ENCODE assay signal across 14 cellular contexts in the genomic region with DNA sequence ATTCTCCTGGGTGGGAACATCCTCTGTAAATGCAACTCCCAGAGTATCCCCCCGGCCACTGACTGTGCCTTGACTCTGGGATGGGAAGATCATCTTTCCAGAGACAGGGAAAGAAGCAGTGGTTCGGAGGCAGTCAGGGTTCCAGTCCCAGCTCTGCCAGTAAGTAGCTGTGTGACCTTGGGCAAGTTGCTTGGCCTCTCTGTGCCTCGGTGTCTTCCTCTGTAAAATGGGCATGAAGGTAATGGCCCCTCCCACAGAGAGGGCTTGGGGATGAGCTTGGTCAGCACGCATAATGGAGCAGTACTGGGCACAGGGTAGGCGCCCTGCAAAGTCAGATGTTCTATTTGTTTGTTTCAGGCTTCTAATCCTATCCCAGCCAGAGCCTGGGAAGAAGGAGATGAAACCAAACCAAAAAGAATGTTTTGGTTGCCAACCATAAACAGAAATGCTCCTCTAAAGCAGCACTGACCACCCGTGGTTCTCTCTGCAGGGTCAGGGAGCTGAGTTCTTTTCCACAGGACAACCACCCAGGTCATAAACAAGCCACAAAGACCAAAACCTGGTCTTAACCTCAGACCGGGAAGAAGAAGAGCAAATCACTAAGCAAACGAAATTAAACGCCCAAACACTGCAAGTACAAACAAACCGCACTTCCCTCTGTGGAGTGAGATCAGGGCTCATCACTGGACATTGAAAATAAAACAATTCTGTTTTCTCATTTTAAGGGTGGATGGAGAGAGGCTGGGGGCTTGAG.
DNase-seq lines count a peak whose midpoint lies in the region; ATAC-seq and TF ChIP-seq lines count a peak whose summit lies in the region.
"Had no signal": no experiment of that assay in that cellular context is flagged by ENCODE, and none has a peak within 500 bp of the region (broad histone marks: within the 10 kb centered on the region; RNA-seq: fewer than 3 reads in every experiment).

No MANE protein-coding gene starts in this region.

- intact Hi-C loops in PC-3 (cut with micrococcal nuclease) = no loop called here

- H3K4me2 ChIP-seq in DND-41 (ENCODE audit: insufficient read depth, low read length) (peak overlapping the region; percentile 26), PC-3 (ENCODE audit: low read length) (peak overlapping the region; percentile 39)
- H3K4me2 ChIP-seq: SK-N-SH had no signal

- CTCF ChIA-PET in PC-3 (lab: Charles Lee) = no interaction called here

- no peak overlapping the region for H3K4me3 Mint-ChIP-seq in nephron
- H3K4me3 Mint-ChIP-seq: T-helper 1 cell treated with Interleukin-12 subunit alpha and Interleukin-12 subunit beta and Interleukin-4 antibody, amounts not matched to agents 30 μg/mL and 1 μg/mL, for 36 hours had no signal

- no peaks in the 10 kb centered on the region for H3K27me3 ChIP-seq in DND-41 (ENCODE audit: insufficient read depth, low read length, poor library complexity)
- no peaks in the 10 kb centered on the region; the same call in 1 of the 2 replicates for H3K27me3 ChIP-seq in PC-3 (ENCODE audit: low read length)

- no peaks in the 10 kb centered on the region for H3K9me3 Mint-ChIP-seq in nephron
- H3K9me3 Mint-ChIP-seq in activated naive CD4-positive, alpha-beta T cell treated with anti-CD3 and anti-CD28 coated beads, Interleukin-2, amount 50 U/mL, for 72 hours = no peaks in the 10 kb centered on the region
- H3K9me3 Mint-ChIP-seq: T-helper 1 cell treated with Interleukin-12 subunit alpha and Interleukin-12 subunit beta and Interleukin-4 antibody, amounts not matched to agents 30 μg/mL and 1 μg/mL, for 36 hours had no signal

- H3K36me3 Mint-ChIP-seq in nephron (ENCODE audit: low read depth) = no peaks in the 10 kb centered on the region
- no peaks in the 10 kb centered on the region for H3K36me3 Mint-ChIP-seq in activated naive CD4-positive, alpha-beta T cell treated with anti-CD3 and anti-CD28 coated beads, Interleukin-2, amount 50 U/mL, for 72 hours

- no peaks in the 10 kb centered on the region for H3K9me3 ChIP-seq in DND-41 (ENCODE audit: insufficient read depth, low read length, severe bottlenecking)
- H3K9me3 ChIP-seq in PC-3 (ENCODE audit: low read length) = no peaks in the 10 kb centered on the region
- H3K9me3 ChIP-seq: HAP-1, SK-N-SH had no signal

- no peaks in the 10 kb centered on the region for H3K9me2 ChIP-seq in PC-3 (replicated peaks; ENCODE audit: low read length)
- H3K9me2 ChIP-seq: SK-N-SH had no signal

- H3K4me1 ChIP-seq in DND-41 (ENCODE audit: insufficient read depth, low read length) (peaks cover 27% of the 10 kb centered on the region), PC-3 (ENCODE audit: insufficient read depth, low read length) (peaks cover 14% of the 10 kb centered on the region)
- H3K4me1 ChIP-seq: HAP-1 had no signal

- BruUV-seq in PC-3 (replicated peaks; lab: Mats Ljungman, UMichigan) = no TSS peak

- H4K20me1 ChIP-seq in DND-41 (ENCODE audit: insufficient read depth, low read length) = no peaks in the 10 kb centered on the region
- no peaks in the 10 kb centered on the region for H4K20me1 ChIP-seq in PC-3 (ENCODE audit: low read length)

- no peaks in the 10 kb centered on the region for H3K79me2 ChIP-seq in DND-41 (ENCODE audit: insufficient read depth, low read length)
- H3K79me2 ChIP-seq in PC-3 (ENCODE audit: low read length) = no peaks in the 10 kb centered on the region

- TF ChIP-seq CTCF in DND-41 (IDR thresholded peaks at IDR 0.05; ENCODE audit: borderline replicate concordance, extremely low read depth, low read length, poor library complexity, severe bottlenecking) = no peak
- no peak for TF ChIP-seq CTCF in PC-3 (conservative IDR thresholded peaks at IDR 0.05; ENCODE audit: low read depth, low read length)
- TF ChIP-seq CTCF in nephron (IDR thresholded peaks at IDR 0.05; ENCODE audit: unreplicated experiment in 3 of 3) = no peak

- DNase-seq in DND-41 (no peak), M059J (ENCODE audit: low read depth) (peak; percentile 71), PC-3 (peak; percentile 28), mucosa of gallbladder (ENCODE audit: low spot score) (no peak)
- no peak for DNase-seq in activated naive CD4-positive, alpha-beta T cell treated with anti-CD3 and anti-CD28 coated beads, Interleukin-2, amount 50 U/mL, for 72 hours (ENCODE audit: low spot score in 2 of 2)
- DNase-seq: NCI-H1105, NCI-H1694 treated with DMSO at 0.1 percent for 48 hours, NCI-H2171 treated with DMSO at 0.1 percent for 48 hours, NCI-H510A treated with DMSO at 0.1 percent for 48 hours, SK-N-SH had no signal

- POLR2A ChIA-PET in PC-3 (lab: Charles Lee; ENCODE audit: unreplicated experiment) = no interaction called here

- 0 out of 2 replicates have a peak overlapping the region, but pooled peaks have one; percentile 21 for H2AFZ ChIP-seq in DND-41 (ENCODE audit: low read depth, low read length)
- peak overlapping the region; percentile 39; the same call in 1 of the 2 replicates for H2AFZ ChIP-seq in PC-3 (ENCODE audit: low read length)

- no peaks in the 10 kb centered on the region for H3F3A ChIP-seq in PC-3 (ENCODE audit: low read length, unreplicated experiment)

- H3K27me3 Mint-ChIP-seq in nephron (ENCODE audit: low read depth) = peaks cover 32% of the 10 kb centered on the region

- H3K27ac ChIP-seq in DND-41 (ENCODE audit: low read length) (peak overlapping the region; percentile 26), PC-3 (ENCODE audit: low read length) (no peak overlapping the region)

- no peaks in the 10 kb centered on the region for H3K36me3 ChIP-seq in DND-41 (ENCODE audit: insufficient read depth, low read length)
- H3K36me3 ChIP-seq in PC-3 (ENCODE audit: low read depth, low read length) = no peaks in the 10 kb centered on the region
- H3K36me3 ChIP-seq: HAP-1 had no signal

- ATAC-seq in DND-41 (ENCODE audit: insufficient read depth, low read depth) = peak; percentile 73
- ATAC-seq in PC-3 = peak; percentile 55
- ATAC-seq in HG02642 (IDR thresholded peaks at IDR 0.05; ENCODE audit: poor library complexity, unreplicated experiment) = no peak
- no peak for ATAC-seq in activated naive CD4-positive, alpha-beta T cell treated with anti-CD3 and anti-CD28 coated beads, Interleukin-2, amount 50 U/mL, for 72 hours

- H3K9ac ChIP-seq in DND-41 (ENCODE audit: low read depth, low read length) (no peak overlapping the region), PC-3 (ENCODE audit: low read length) (no peak overlapping the region)
- H3K9ac ChIP-seq: SK-N-SH had no signal

- H3K4me3 ChIP-seq in DND-41 (ENCODE audit: low read depth in 1 of 2, low read length in 2 of 2) (no peak overlapping the region), PC-3 (ENCODE audit: low read length) (no peak overlapping the region)
- H3K4me3 ChIP-seq: HAP-1 had no signal

- peaks cover 61% of the 10 kb centered on the region for H3K4me1 Mint-ChIP-seq in nephron

- H3K27ac Mint-ChIP-seq in nephron = peak overlapping the region in 2 of 3 experiments; percentile 11 to 17
- no peak overlapping the region for H3K27ac Mint-ChIP-seq in activated naive CD4-positive, alpha-beta T cell treated with anti-CD3 and anti-CD28 coated beads, Interleukin-2, amount 50 U/mL, for 72 hours
- H3K27ac Mint-ChIP-seq: T-helper 1 cell treated with Interleukin-12 subunit alpha and Interleukin-12 subunit beta and Interleukin-4 antibody, amounts not matched to agents 30 μg/mL and 1 μg/mL, for 36 hours had no signal

Comparison
In these comparisons a context has a peak if more than half of its experiments do, and no peak if none do; other contexts are left out.
1. ATAC-seq: peak in DND-41 (single experiment) and PC-3 (single experiment); none in HG02642 (single experiment) and activated naive CD4-positive, alpha-beta T cell treated with anti-CD3 and anti-CD28 coated beads, Interleukin-2, amount 50 U/mL, for 72 hours (0 of 2).
2. DNase-seq: peak in M059J (single experiment) and PC-3 (single experiment); none in DND-41 (single experiment), mucosa of gallbladder (single experiment) and activated naive CD4-positive, alpha-beta T cell treated with anti-CD3 and anti-CD28 coated beads, Interleukin-2, amount 50 U/mL, for 72 hours (0 of 2).
3. H3K27ac Mint-ChIP-seq: peak in nephron (2 of 3); none in activated naive CD4-positive, alpha-beta T cell treated with anti-CD3 and anti-CD28 coated beads, Interleukin-2, amount 50 U/mL, for 72 hours (0 of 2).